Comparison of ENCODE assay signal across 8 cellular contexts in genomic region chr2:230661072-230661957, GRCh38. TPM values are rescaled to one million over a fixed set of nuclear protein-coding genes. Genes with fewer than 3 reads are reported as not detected.
A peak's percentile ranks its signal among the peaks of the same experiment; 100 is the strongest.
DNase-seq lines count a peak whose midpoint lies in the region; ATAC-seq and TF ChIP-seq lines count a peak whose summit lies in the region.

No MANE protein-coding gene starts in this region.

- H3K4me1 Mint-ChIP-seq in H9, result peaks cover 42 to 45% of the 10 kb centered on the region in 2 experiments

- no peak overlapping the region for H3K4me3 Mint-ChIP-seq in H9

- no peak overlapping the region for H3K56ac ChIP-seq in H9 (ENCODE audit: insufficient read length, low read depth, low read length)

- H3K4ac ChIP-seq in H9 (ENCODE audit: low read depth, low read length), result no peak overlapping the region

- no peak overlapping the region for H3K14ac ChIP-seq in H9 (ENCODE audit: insufficient read depth, low read length)

- no peaks in the 10 kb centered on the region for H4K20me1 ChIP-seq in H9 (ENCODE audit: control insufficient read depth, insufficient read depth, insufficient read length)

- H3K79me2 ChIP-seq in H9 (ENCODE audit: insufficient read depth, low read length), result no peaks in the 10 kb centered on the region

- H3K27me3 ChIP-seq in H9 (ENCODE audit: insufficient read depth, low read length), result no peaks in the 10 kb centered on the region; the same call in 1 of the 2 replicates

- H3K23ac ChIP-seq in H9 (ENCODE audit: insufficient read length, low read depth, low read length), result no peak overlapping the region

- peak; percentile 29 for ATAC-seq in GM19023 (IDR thresholded peaks at IDR 0.05; ENCODE audit: unreplicated experiment)
- ATAC-seq in HG03139 (IDR thresholded peaks at IDR 0.05; ENCODE audit: unreplicated experiment), result peak; percentile 36
- no peak for ATAC-seq in HG03457 (IDR thresholded peaks at IDR 0.05; ENCODE audit: unreplicated experiment)

- intact Hi-C loops in cardiac septum (cut with DNase I), result no loop called here

- H2BK15ac ChIP-seq in H9 (ENCODE audit: low read depth, low read length), result no peak overlapping the region

- H3K27ac ChIP-seq in H9 (ENCODE audit: insufficient read length, low read depth, low read length), result no peak overlapping the region

- no peak overlapping the region for H4K91ac ChIP-seq in H9 (ENCODE audit: insufficient read length, low read depth, low read length)

- H3K23me2 ChIP-seq in H9 (ENCODE audit: insufficient read length, low read depth, low read length, poor library complexity, severe bottlenecking), result no peaks in the 10 kb centered on the region

- H2AK5ac ChIP-seq in H9 (ENCODE audit: insufficient read length, low read length), result no peak overlapping the region

- no peak overlapping the region for H3K9ac ChIP-seq in H9 (ENCODE audit: extremely low read depth, insufficient read length, low read length)

- no peak overlapping the region for H2BK120ac ChIP-seq in H9 (ENCODE audit: low read depth, low read length, poor library complexity, severe bottlenecking)

- peak; percentile 52 for DNase-seq in activated T-cell treated with anti-CD3 and anti-CD28 coated beads for 24 hours (ENCODE audit: low read depth)
- peak; percentile 50 to 55 for DNase-seq in stimulated activated CD4-positive, alpha-beta T cell treated with anti-CD3 and anti-CD28 coated beads, Interleukin-15, amount 100 ng/mL, for 48 hours (ENCODE audit: low read depth in 2 of 2)
- no peak for DNase-seq in NCI-H82 treated with DMSO at 0.1 percent for 48 hours (lab: John Stamatoyannopoulos, UW; ENCODE audit: unreplicated experiment)
- DNase-seq in cardiac septum (ENCODE audit: low spot score), result no peak
- DNase-seq in H9, result no peak

- no peak overlapping the region for H3K18ac ChIP-seq in H9 (ENCODE audit: insufficient read length, low read depth, low read length)

- no peaks in the 10 kb centered on the region; a peak in 1 of 7 replicates for H3K36me3 Mint-ChIP-seq in H9 (ENCODE audit: insufficient read depth in 1 of 3, low read depth in 3 of 3)

- no peaks in the 10 kb centered on the region for H3K9me3 ChIP-seq in H9 (ENCODE audit: control insufficient read depth, low read depth, low read length)

- no peak overlapping the region for H4K5ac ChIP-seq in H9 (ENCODE audit: insufficient read length, low read depth, low read length)

- no peak overlapping the region for H2BK20ac ChIP-seq in H9 (ENCODE audit: low read depth, low read length, poor library complexity, severe bottlenecking)

- no peaks in the 10 kb centered on the region; the same call in 1 of the 2 replicates for H3K4me1 ChIP-seq in H9 (ENCODE audit: insufficient read depth, low read length)

- no peak overlapping the region for H2BK5ac ChIP-seq in H9 (ENCODE audit: insufficient read length, low read length)

- no peak overlapping the region for H2AFZ ChIP-seq in H9 (ENCODE audit: low read length)

- no peaks in the 10 kb centered on the region; a peak in 2 of 5 replicates for H3K9me3 Mint-ChIP-seq in H9

- H2BK12ac ChIP-seq in H9 (ENCODE audit: insufficient read length, low read depth, low read length), result no peak overlapping the region

- H4K8ac ChIP-seq in H9 (replicated peaks; ENCODE audit: insufficient read length, low read depth, low read length), result no peak overlapping the region

- no CpG with 5 or more reads among the region's 8 CpGs for WGBS in H9 (ENCODE audit: extremely low coverage, insufficient read length, low lambda C conversion rate)

- peak overlapping the region in 1 of 3 experiments; percentile 27; a peak in 1 of 7 replicates for H3K27ac Mint-ChIP-seq in H9

- no peak overlapping the region for H3K4me2 ChIP-seq in H9 (ENCODE audit: insufficient read depth, insufficient read length, low read length)

- TF ChIP-seq CTCF in H9 (conservative IDR thresholded peaks at IDR 0.05), result no peak

- H3K27me3 Mint-ChIP-seq in H9 (ENCODE audit: low read depth), result peaks cover 17% of the 10 kb centered on the region

- H3K79me1 ChIP-seq in H9 (ENCODE audit: insufficient read depth, low read depth, low read length, poor library complexity, severe bottlenecking), result no peaks in the 10 kb centered on the region

- no peak overlapping the region for H3T11ph ChIP-seq in H9 (ENCODE audit: low read length)

RNA-seq across cellular contexts. Expression of gene CAB39, which starts 51.3 kb away (rescaled TPM):
- total RNA-seq in cardiac septum, result 75.1 TPM
- 41.8 and 42.7 TPM in 2 replicates for total RNA-seq in H9 (2021)

Comparison
In these comparisons a context has a peak if more than half of its experiments do, and no peak if none do; other contexts are left out.
1. DNase-seq: peak in activated T-cell treated with anti-CD3 and anti-CD28 coated beads for 24 hours (single experiment) and stimulated activated CD4-positive, alpha-beta T cell treated with anti-CD3 and anti-CD28 coated beads, Interleukin-15, amount 100 ng/mL, for 48 hours (2 of 2); none in NCI-H82 treated with DMSO at 0.1 percent for 48 hours (single experiment), cardiac septum (single experiment) and H9 (single experiment).